12 cellular contexts compared by ENCODE assay signal in genomic region chr22:45785458-45785857, GRCh38.
A peak's percentile ranks its signal among the peaks of the same experiment; 100 is the strongest.
DNase-seq lines count a peak whose midpoint lies in the region; ATAC-seq and TF ChIP-seq lines count a peak whose summit lies in the region.
"Had no signal": no experiment of that assay in that cellular context is flagged by ENCODE, and none has a peak within 500 bp of the region (broad histone marks: within the 10 kb centered on the region; RNA-seq: fewer than 3 reads in every experiment).

No MANE protein-coding gene starts in this region.

- H3K4me2 ChIP-seq in H9 (ENCODE audit: insufficient read depth, insufficient read length, low read length), result no peak overlapping the region

- ATAC-seq in Panc1, result no peak
- ATAC-seq: Right ventricle myocardium inferior had no signal

- no peaks in the 10 kb centered on the region for H3K9me3 Mint-ChIP-seq in H9

- H3K79me1 ChIP-seq in H9 (ENCODE audit: insufficient read depth, low read depth, low read length, poor library complexity, severe bottlenecking), result peaks cover 2% of the 10 kb centered on the region

- H3K4me1 ChIP-seq in H9 (ENCODE audit: insufficient read depth, low read length), result no peaks in the 10 kb centered on the region
- peaks cover 15% of the 10 kb centered on the region; the same call in 1 of the 2 replicates for H3K4me1 ChIP-seq in Panc1 (ENCODE audit: control insufficient read depth, insufficient read depth, low read length)

- intact Hi-C loops in Panc1 (cut with micrococcal nuclease; ENCODE audit: unreplicated experiment), result no loop called here

- no peak overlapping the region for H4K8ac ChIP-seq in H9 (replicated peaks; ENCODE audit: insufficient read length, low read depth, low read length)

- no peaks in the 10 kb centered on the region for H3K79me2 ChIP-seq in H9 (ENCODE audit: insufficient read depth, low read length)

- no peak overlapping the region for H3K14ac ChIP-seq in H9 (ENCODE audit: insufficient read depth, low read length)

- H3K23ac ChIP-seq in H9 (ENCODE audit: insufficient read length, low read depth, low read length), result no peak overlapping the region

- H2AK5ac ChIP-seq in H9 (ENCODE audit: insufficient read length, low read length), result no peak overlapping the region

- no peak overlapping the region for H2BK15ac ChIP-seq in H9 (ENCODE audit: low read depth, low read length)

- in situ Hi-C loops in Panc1 (cut with HindIII; ENCODE audit: low pct_unique_long_range_greater_than_20kb, low sequenced_read_pairs), result no loop called here

- no peak overlapping the region for H4K5ac ChIP-seq in H9 (ENCODE audit: insufficient read length, low read depth, low read length)

- no peak overlapping the region for H3K4ac ChIP-seq in H9 (ENCODE audit: low read depth, low read length)

- H3K27ac ChIP-seq in H9 (ENCODE audit: insufficient read length, low read depth, low read length), result no peak overlapping the region
- H3K27ac ChIP-seq in Panc1 (ENCODE audit: low read length), result peak overlapping the region; percentile 48
- H3K27ac ChIP-seq: transverse colon, WERI-Rb-1 had no signal

- H3K56ac ChIP-seq in H9 (ENCODE audit: insufficient read length, low read depth, low read length), result no peak overlapping the region

- H4K91ac ChIP-seq in H9 (ENCODE audit: insufficient read length, low read depth, low read length), result no peak overlapping the region

- no peaks in the 10 kb centered on the region; the same call in 1 of the 2 replicates for H3K36me3 ChIP-seq in Panc1 (ENCODE audit: control insufficient read depth, insufficient read depth, low read length)
- H3K36me3 ChIP-seq: transverse colon had no signal

- peak overlapping the region; percentile 10 to 54 (median 19); a peak in 2 of 7 replicates for H3K27ac Mint-ChIP-seq in H9
- H3K27ac Mint-ChIP-seq: activated T-cell treated with anti-CD3 and anti-CD28 coated beads, Interleukin-2, amount 50 U/mL, for 24 hours had no signal

- H3K9me3 ChIP-seq in H9 (ENCODE audit: control insufficient read depth, low read depth, low read length), result no peaks in the 10 kb centered on the region
- H3K9me3 ChIP-seq in Panc1 (ENCODE audit: control insufficient read depth, insufficient read depth, low read depth, low read length), result no peaks in the 10 kb centered on the region
- H3K9me3 ChIP-seq: transverse colon had no signal

- H2BK5ac ChIP-seq in H9 (ENCODE audit: insufficient read length, low read length), result no peak overlapping the region

- H3K27me3 Mint-ChIP-seq in H9 (ENCODE audit: low read depth), result no peaks in the 10 kb centered on the region
- H3K27me3 Mint-ChIP-seq: activated T-cell treated with anti-CD3 and anti-CD28 coated beads, Interleukin-2, amount 50 U/mL, for 24 hours had no signal

- H3K36me3 Mint-ChIP-seq in H9 (ENCODE audit: insufficient read depth in 1 of 3, low read depth in 3 of 3), result peaks cover 0 to 2% (median 0%) of the 10 kb centered on the region in 3 experiments; a peak in 2 of 7 replicates

- no peaks in the 10 kb centered on the region for H3K23me2 ChIP-seq in H9 (ENCODE audit: insufficient read length, low read depth, low read length, poor library complexity, severe bottlenecking)

- TF ChIP-seq CTCF in H9 (conservative IDR thresholded peaks at IDR 0.05) (no peak), Panc1 (IDR thresholded peaks at IDR 0.05) (no peak), retinal pigment epithelial cell (conservative IDR thresholded peaks at IDR 0.05; ENCODE audit: low read depth, low read length) (no peak)

- H3K4me3 Mint-ChIP-seq in H9, result no peak overlapping the region; a peak in 1 of 5 replicates
- H3K4me3 Mint-ChIP-seq: activated T-cell treated with anti-CD3 and anti-CD28 coated beads, Interleukin-2, amount 50 U/mL, for 24 hours had no signal

- no peaks in the 10 kb centered on the region for H3K27me3 ChIP-seq in H9 (ENCODE audit: insufficient read depth, low read length)
- H3K27me3 ChIP-seq in Panc1 (ENCODE audit: control insufficient read depth, insufficient read depth, low read length), result no peaks in the 10 kb centered on the region
- H3K27me3 ChIP-seq: transverse colon had no signal

- POLR2A ChIA-PET in Panc1 (lab: Charles Lee), result no interaction called here

- H3K4me1 Mint-ChIP-seq in H9, result peaks cover 28 to 29% of the 10 kb centered on the region in 2 experiments

- H3K18ac ChIP-seq in H9 (ENCODE audit: insufficient read length, low read depth, low read length), result no peak overlapping the region

- no peak overlapping the region for H2BK120ac ChIP-seq in H9 (ENCODE audit: low read depth, low read length, poor library complexity, severe bottlenecking)

- no TSS peak for BruUV-seq in Panc1 (replicated peaks; lab: Mats Ljungman, UMichigan)

- no peak overlapping the region for H2BK20ac ChIP-seq in H9 (ENCODE audit: low read depth, low read length, poor library complexity, severe bottlenecking)

- no peaks in the 10 kb centered on the region for H4K20me1 ChIP-seq in H9 (ENCODE audit: control insufficient read depth, insufficient read depth, insufficient read length)

- CTCF ChIA-PET in Panc1 (lab: Charles Lee), result no interaction called here

- H3K4me3 ChIP-seq in Panc1 (ENCODE audit: low read depth in 2 of 2, low read length in 2 of 2), result no peak overlapping the region
- no peak overlapping the region for H3K4me3 ChIP-seq in retinal pigment epithelial cell (ENCODE audit: low read length)
- H3K4me3 ChIP-seq: transverse colon had no signal

- no peak overlapping the region for H2BK12ac ChIP-seq in H9 (ENCODE audit: insufficient read length, low read depth, low read length)

- H2AFZ ChIP-seq in H9 (ENCODE audit: low read length), result no peak overlapping the region

- H3T11ph ChIP-seq in H9 (ENCODE audit: low read length), result no peak overlapping the region

- DNase-seq in H9, result no peak
- DNase-seq in Panc1 (ENCODE audit: low read depth, low spot score), result no peak
- DNase-seq in glomerular visceral epithelial cell (ENCODE audit: extremely low spot score), result peak; percentile 63
- DNase-seq in retinal pigment epithelial cell (ENCODE audit: low read depth), result peak; percentile 71
- DNase-seq in activated T-cell treated with anti-CD3 and anti-CD28 coated beads, Interleukin-2, amount 50 U/mL, for 48 hours, result no peak
- no peak for DNase-seq in HuH-7.5 (ENCODE audit: low spot score)
- no peak for DNase-seq in NCI-H526 treated with DMSO at 0.1 percent for 48 hours (lab: John Stamatoyannopoulos, UW)
- DNase-seq: activated T-cell treated with anti-CD3 and anti-CD28 coated beads, Interleukin-2, amount 50 U/mL, for 24 hours; foreskin melanocyte; transverse colon; WERI-Rb-1 had no signal

- no CpG with 5 or more reads among the region's 8 CpGs for WGBS in H9 (ENCODE audit: extremely low coverage, insufficient read length, low lambda C conversion rate)

- H3K9ac ChIP-seq in H9 (ENCODE audit: extremely low read depth, insufficient read length, low read length), result no peak overlapping the region

Comparison
In these comparisons a context has a peak if more than half of its experiments do, and no peak if none do; other contexts are left out.
1. DNase-seq: peak in glomerular visceral epithelial cell (single experiment) and retinal pigment epithelial cell (single experiment); none in H9 (single experiment), Panc1 (single experiment), activated T-cell treated with anti-CD3 and anti-CD28 coated beads, Interleukin-2, amount 50 U/mL, for 48 hours (0 of 2), HuH-7.5 (single experiment) and NCI-H526 treated with DMSO at 0.1 percent for 48 hours (single experiment).